ENCODE assay signal across 8 cellular contexts in the genomic region with DNA sequence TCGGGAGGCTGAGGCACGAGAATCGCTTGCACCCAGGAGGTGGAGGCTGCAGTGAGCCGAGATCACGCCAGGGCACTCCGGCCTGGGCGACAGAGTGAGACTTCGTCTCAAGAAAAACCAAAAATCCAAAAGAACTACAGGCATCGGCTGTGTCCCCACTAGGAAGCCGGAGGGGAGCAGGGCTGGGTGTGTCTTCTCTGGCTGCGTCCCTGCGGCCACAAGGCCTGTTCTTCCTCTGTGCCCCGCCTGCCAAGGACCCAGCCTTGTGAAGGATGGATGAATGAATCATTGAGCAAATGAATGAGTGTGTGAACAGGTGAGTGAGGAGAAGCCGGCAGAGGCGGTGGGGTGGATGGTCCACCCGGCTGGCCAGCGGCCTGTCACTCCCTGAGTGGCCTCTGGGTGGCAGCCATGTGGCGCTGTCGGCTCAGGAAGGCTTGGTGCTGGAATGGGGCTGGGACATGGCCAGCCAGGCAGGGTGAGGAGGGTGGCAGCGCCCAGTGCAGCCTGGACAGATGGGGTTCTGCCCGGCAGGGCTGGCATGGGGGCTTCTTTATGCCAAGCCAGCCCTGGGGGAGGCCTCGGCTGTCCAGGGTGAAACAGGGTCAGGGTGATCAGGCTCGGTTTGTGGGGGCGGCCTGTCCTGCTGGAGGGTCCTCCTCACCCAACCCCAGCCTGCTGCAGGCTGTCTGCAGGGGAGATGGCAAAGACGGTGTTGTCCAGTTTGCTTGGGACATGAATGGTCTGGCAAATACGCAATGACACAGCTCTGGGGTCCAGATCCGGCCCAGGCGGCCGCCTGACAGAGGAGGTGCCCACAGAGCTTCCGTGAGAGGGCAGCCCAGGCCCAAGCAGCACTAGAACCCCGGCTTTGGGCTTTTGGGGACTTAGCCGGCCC. TPM values are rescaled to one million over a fixed set of nuclear protein-coding genes. Genes with fewer than 3 reads are reported as not detected.
DNase-seq lines count a peak whose midpoint lies in the region; ATAC-seq, FAIRE-seq and TF ChIP-seq lines count a peak whose summit lies in the region.

No MANE protein-coding gene starts in this region.

- peaks cover 6% of the 10 kb centered on the region; the same call in 1 of the 2 replicates for H3F3A ChIP-seq in GM23248 (ENCODE audit: insufficient read depth)

- H3K27me3 ChIP-seq in GM23248 (replicated peaks; ENCODE audit: insufficient read depth) (no peaks in the 10 kb centered on the region), mammary epithelial cell (ENCODE audit: insufficient read depth, low read length) (no peaks in the 10 kb centered on the region), keratinocyte (ENCODE audit: control insufficient read depth, extremely low read depth, insufficient read depth, low read length) (no peaks in the 10 kb centered on the region)

- H3K9me2 ChIP-seq in GM23248 (ENCODE audit: insufficient read depth): no peaks in the 10 kb centered on the region

- WGBS in GM23248 (ENCODE audit: low coverage in 1 of 2, low lambda C conversion rate in 2 of 2, missing lambda C conversion rate in 2 of 2), 2 experiments: 37 to 42% methylated on average over 30 of the region's 32 CpGs
- WGBS in mammary epithelial cell (ENCODE audit: low coverage, missing lambda C conversion rate): 42% methylated on average over 25 of the region's 32 CpGs

- H3K27ac ChIP-seq in GM23248 (no peak overlapping the region), VCaP (peak overlapping the region; percentile 21; the same call in 1 of the 2 replicates), mammary epithelial cell (ENCODE audit: insufficient read depth, low read depth, low read length) (no peak overlapping the region), keratinocyte (ENCODE audit: control insufficient read depth, insufficient read depth, low read length) (no peak overlapping the region)

- H3K4me3 ChIP-seq in AG10803 (ENCODE audit: low read length): no peak overlapping the region
- H3K4me3 ChIP-seq in GM23248: no peak overlapping the region
- H3K4me3 ChIP-seq in mammary epithelial cell (replicated peaks in 1 of 3; ENCODE audit: insufficient read depth in 1 of 3, low read depth in 2 of 3, low read length in 3 of 3): no peak overlapping the region
- H3K4me3 ChIP-seq in keratinocyte (ENCODE audit: control insufficient read depth in 2 of 3, extremely low read depth in 1 of 3, insufficient read depth in 2 of 3, low read depth in 1 of 3, low read length in 3 of 3): no peak overlapping the region

- no peak overlapping the region for H3K9ac ChIP-seq in GM23248
- H3K9ac ChIP-seq in mammary epithelial cell (ENCODE audit: insufficient read depth, low read length): no peak overlapping the region
- no peak overlapping the region for H3K9ac ChIP-seq in keratinocyte (ENCODE audit: control insufficient read depth, extremely low read depth, insufficient read depth, low read length)

- intact Hi-C loops in mammary epithelial cell (cut with micrococcal nuclease): loop anchor here (1.0 kb wide), 2 partner anchors 108 to 126 kb away; no protein-coding TSS in a partner anchor

- dilution Hi-C loops in mammary epithelial cell (cut with HindIII; ENCODE audit: low sequenced_read_pairs): no loop called here
- dilution Hi-C loops in keratinocyte (cut with MboI; ENCODE audit: extremely low pct_ligation_motif_present, low sequenced_read_pairs): no loop called here

- BruUV-seq in mammary epithelial cell (replicated peaks; lab: Mats Ljungman, UMichigan): no TSS peak

- peaks cover 15% of the 10 kb centered on the region for H3K4me1 ChIP-seq in GM23248 (ENCODE audit: insufficient read depth)
- H3K4me1 ChIP-seq in mammary epithelial cell (ENCODE audit: insufficient read depth, low read length): peaks cover 11% of the 10 kb centered on the region
- H3K4me1 ChIP-seq in keratinocyte (ENCODE audit: control insufficient read depth, extremely low read depth, insufficient read depth, low read length): peaks cover 25% of the 10 kb centered on the region

- H3K36me3 ChIP-seq in GM23248 (ENCODE audit: low read depth): no peaks in the 10 kb centered on the region
- no peaks in the 10 kb centered on the region for H3K36me3 ChIP-seq in mammary epithelial cell (ENCODE audit: insufficient read depth, low read length)
- H3K36me3 ChIP-seq in keratinocyte (ENCODE audit: control insufficient read depth in 2 of 2, extremely low read depth in 1 of 2, insufficient read depth in 2 of 2, low read length in 2 of 2): no peaks in the 10 kb centered on the region

- peak; percentile 60 for DNase-seq in AG10803 (ENCODE audit: low read depth)
- DNase-seq in GM23248: peak; percentile 88
- peak; percentile 83 for DNase-seq in NCI-H2227 (lab: John Stamatoyannopoulos, UW; ENCODE audit: unreplicated experiment)
- DNase-seq in mammary epithelial cell: peak; percentile 63
- no peak for DNase-seq in keratinocyte (ENCODE audit: low read depth, low spot score)
- DNase-seq in stimulated activated CD4-positive, alpha-beta T cell treated with anti-CD3 and anti-CD28 coated beads, Interleukin-1b, Interleukin-23, amount 100 ng/mL, for 4 hours (ENCODE audit: low read depth in 2 of 2): peak; percentile 45 to 61

- CTCF ChIA-PET in mammary epithelial cell (lab: Charles Lee; ENCODE audit: low non-redundant PET): no interaction called here

- H2AFZ ChIP-seq in GM23248 (no peak overlapping the region), mammary epithelial cell (ENCODE audit: low read depth, low read length) (no peak overlapping the region), keratinocyte (ENCODE audit: control insufficient read depth, low read length) (no peak overlapping the region)

- no peak overlapping the region for H3K4me2 ChIP-seq in GM23248 (ENCODE audit: unreplicated experiment)
- no peak overlapping the region for H3K4me2 ChIP-seq in mammary epithelial cell (ENCODE audit: insufficient read depth, low read depth, low read length)
- no peak overlapping the region for H3K4me2 ChIP-seq in keratinocyte (ENCODE audit: control insufficient read depth, extremely low read depth, insufficient read depth, low read depth, low read length)

- H3K9me1 ChIP-seq in keratinocyte (ENCODE audit: control insufficient read depth, extremely low read depth, insufficient read depth, low read length): no peaks in the 10 kb centered on the region

- H3K79me2 ChIP-seq in GM23248 (ENCODE audit: insufficient read depth) (no peaks in the 10 kb centered on the region), mammary epithelial cell (ENCODE audit: insufficient read depth, low read length) (no peaks in the 10 kb centered on the region), keratinocyte (ENCODE audit: control insufficient read depth, insufficient read depth, low read length) (no peaks in the 10 kb centered on the region)

- no peaks in the 10 kb centered on the region for H4K20me1 ChIP-seq in GM23248 (ENCODE audit: insufficient read depth)
- no peaks in the 10 kb centered on the region for H4K20me1 ChIP-seq in mammary epithelial cell (ENCODE audit: insufficient read depth, low read length)
- H4K20me1 ChIP-seq in keratinocyte (ENCODE audit: control insufficient read depth, extremely low read depth, insufficient read depth, low read length): no peaks in the 10 kb centered on the region

- no peak for FAIRE-seq in keratinocyte (lab: Jason Lieb, UNC)

- H3K9me3 ChIP-seq in GM23248 (ENCODE audit: low read depth) (no peaks in the 10 kb centered on the region), mammary epithelial cell (replicated peaks; ENCODE audit: insufficient read depth, low read length) (no peaks in the 10 kb centered on the region), keratinocyte (ENCODE audit: control insufficient read depth, low read depth, low read length) (no peaks in the 10 kb centered on the region)

- TF ChIP-seq CTCF in AG10803 (conservative IDR thresholded peaks at IDR 0.05; ENCODE audit: low read length) (peak; percentile 78), VCaP (conservative IDR thresholded peaks at IDR 0.05) (peak; percentile 98), mammary epithelial cell (conservative IDR thresholded peaks at IDR 0.05 in 1 of 2, IDR thresholded peaks at IDR 0.05 in 1 of 2; ENCODE audit: extremely low read depth in 1 of 2, insufficient read depth in 1 of 2, low read depth in 1 of 2, low read length in 2 of 2) (peak; percentile 80 to 96), keratinocyte (optimal IDR thresholded peaks at IDR 0.05 in 1 of 3, IDR thresholded peaks at IDR 0.05 in 1 of 3, conservative IDR thresholded peaks at IDR 0.05 in 1 of 3; ENCODE audit: extremely low read depth in 1 of 3, insufficient read depth in 2 of 3, low read length in 3 of 3) (peak; percentile 89 to 96 (median 94))

- in situ Hi-C loops in GM23248 (cut with MboI) (no loop called here), mammary epithelial cell (cut with MboI; ENCODE audit: low sequenced_read_pairs in 2 of 2) (no loop called here)

- ATAC-seq in HG02763 (IDR thresholded peaks at IDR 0.05; ENCODE audit: unreplicated experiment): no peak

RNA-seq across cellular contexts. Expression of a gene that starts 21.7 kb away (rescaled TPM):
- 10.9 and 16.9 TPM in 2 replicates for total RNA-seq in GM23248 (2014; rRNA removed; shearing (Covaris generic))
- polyA plus RNA-seq in GM23248 (2016; fragmentation: Nextera tagmentation; extraction: Ambion mirVana) (11.0 and 12.5 TPM in 2 replicates), mammary epithelial cell (32.2 TPM), keratinocyte (12.7 to 18.0 TPM (median 15.9 TPM) in 3 replicates)
- 10 to 100 TPM; 13.0 to 19.1 TPM for total RNA-seq in mammary epithelial cell
- polyA minus RNA-seq in mammary epithelial cell (58.7 TPM), keratinocyte (16.8 to 29.2 TPM (median 18.2 TPM) in 3 replicates)
- polyA plus RNA-seq in keratinocyte (2011; ENCODE audit: low read depth): 1.1 TPM
- 19.2 and 31.9 TPM in 2 replicates for polyA plus RNA-seq in keratinocyte (2011; cell fraction: cytosol; rRNA removed)
- polyA plus RNA-seq in keratinocyte (2011; cell fraction: nucleus; rRNA removed): 12.6 and 23.7 TPM in 2 replicates
- 7.6 and 22.4 TPM in 2 replicates for polyA plus RNA-seq in keratinocyte (2012; ENCODE audit: low replicate concordance)
- 22.8 TPM for polyA minus RNA-seq in keratinocyte (2011; cell fraction: cytosol; rRNA and poly(A)+ RNA removed)
- polyA minus RNA-seq in keratinocyte (2011; cell fraction: nucleus; rRNA and poly(A)+ RNA removed): 7.3 and 11.3 TPM in 2 replicates

RNA-seq across cellular contexts. Expression of a gene that starts 30.6 kb away (rescaled TPM):
- 4.3 and 4.9 TPM in 2 replicates for total RNA-seq in GM23248 (2014; rRNA removed; shearing (Covaris generic))
- polyA plus RNA-seq in GM23248 (2016; fragmentation: Nextera tagmentation; extraction: Ambion mirVana) (76.3 and 78.5 TPM in 2 replicates), mammary epithelial cell (129 TPM), keratinocyte (78.5 to 96.8 TPM (median 84.2 TPM) in 3 replicates)
- total RNA-seq in mammary epithelial cell: 100 to 1,000 TPM in 1 of 2 donors, 10 to 100 TPM in 1; 13.2 to 104 TPM
- polyA minus RNA-seq in mammary epithelial cell (49.1 TPM), keratinocyte (30.5 to 47.6 TPM (median 34.7 TPM) in 3 replicates)
- polyA plus RNA-seq in keratinocyte (2011; ENCODE audit: low read depth): 24.0 TPM
- 57.8 and 111 TPM in 2 replicates for polyA plus RNA-seq in keratinocyte (2011; cell fraction: cytosol; rRNA removed)
- polyA plus RNA-seq in keratinocyte (2011; cell fraction: nucleus; rRNA removed): 30.0 and 35.9 TPM in 2 replicates
- polyA plus RNA-seq in keratinocyte (2012; ENCODE audit: low replicate concordance): 41.1 and 105 TPM in 2 replicates
- 64.1 TPM for polyA minus RNA-seq in keratinocyte (2011; cell fraction: cytosol; rRNA and poly(A)+ RNA removed)
- polyA minus RNA-seq in keratinocyte (2011; cell fraction: nucleus; rRNA and poly(A)+ RNA removed): 11.9 and 17.5 TPM in 2 replicates

RNA-seq across cellular contexts. Expression of a gene that starts 49.9 kb away (rescaled TPM):
- total RNA-seq in GM23248 (2014; rRNA removed; shearing (Covaris generic)): 161 and 166 TPM in 2 replicates
- polyA plus RNA-seq in GM23248 (2016; fragmentation: Nextera tagmentation; extraction: Ambion mirVana) (106 and 110 TPM in 2 replicates), mammary epithelial cell (72.7 TPM), keratinocyte (79.6 to 84.1 TPM (median 81.9 TPM) in 3 replicates)
- total RNA-seq in mammary epithelial cell: 100 to 1,000 TPM in 1 of 2 donors, 10 to 100 TPM in 1; 88.0 to 140 TPM
- polyA minus RNA-seq in mammary epithelial cell (137 TPM), keratinocyte (119 to 188 TPM (median 121 TPM) in 3 replicates)
- 129 TPM for polyA plus RNA-seq in keratinocyte (2011; ENCODE audit: low read depth)
- 52.0 and 88.7 TPM in 2 replicates for polyA plus RNA-seq in keratinocyte (2011; cell fraction: cytosol; rRNA removed)
- polyA plus RNA-seq in keratinocyte (2011; cell fraction: nucleus; rRNA removed): 202 and 243 TPM in 2 replicates
- 78.6 and 84.6 TPM in 2 replicates for polyA plus RNA-seq in keratinocyte (2012; ENCODE audit: low replicate concordance)
- 127 TPM for polyA minus RNA-seq in keratinocyte (2011; cell fraction: cytosol; rRNA and poly(A)+ RNA removed)
- 73.6 and 83.2 TPM in 2 replicates for polyA minus RNA-seq in keratinocyte (2011; cell fraction: nucleus; rRNA and poly(A)+ RNA removed)

RNA-seq across cellular contexts. Expression of a gene that starts 50.2 kb away (rescaled TPM):
- 37.6 and 45.6 TPM in 2 replicates for total RNA-seq in GM23248 (2014; rRNA removed; shearing (Covaris generic))
- polyA plus RNA-seq in GM23248 (2016; fragmentation: Nextera tagmentation; extraction: Ambion mirVana) (70.8 and 72.8 TPM in 2 replicates), mammary epithelial cell (38.1 TPM), keratinocyte (46.5 to 58.3 TPM (median 48.7 TPM) in 3 replicates)
- total RNA-seq in mammary epithelial cell: 10 to 100 TPM; 19.5 to 27.7 TPM
- polyA minus RNA-seq in mammary epithelial cell (46.6 TPM), keratinocyte (13.3 to 14.5 TPM (median 13.8 TPM) in 3 replicates)
- polyA plus RNA-seq in keratinocyte (2011; ENCODE audit: low read depth): 25.1 TPM
- 23.0 and 33.9 TPM in 2 replicates for polyA plus RNA-seq in keratinocyte (2011; cell fraction: cytosol; rRNA removed)
- polyA plus RNA-seq in keratinocyte (2011; cell fraction: nucleus; rRNA removed): 95.0 and 108 TPM in 2 replicates
- polyA plus RNA-seq in keratinocyte (2012; ENCODE audit: low replicate concordance): 31.9 and 34.6 TPM in 2 replicates
- 10.9 TPM for polyA minus RNA-seq in keratinocyte (2011; cell fraction: cytosol; rRNA and poly(A)+ RNA removed)
- polyA minus RNA-seq in keratinocyte (2011; cell fraction: nucleus; rRNA and poly(A)+ RNA removed): 8.8 and 12.7 TPM in 2 replicates
